In the genomic region with DNA sequence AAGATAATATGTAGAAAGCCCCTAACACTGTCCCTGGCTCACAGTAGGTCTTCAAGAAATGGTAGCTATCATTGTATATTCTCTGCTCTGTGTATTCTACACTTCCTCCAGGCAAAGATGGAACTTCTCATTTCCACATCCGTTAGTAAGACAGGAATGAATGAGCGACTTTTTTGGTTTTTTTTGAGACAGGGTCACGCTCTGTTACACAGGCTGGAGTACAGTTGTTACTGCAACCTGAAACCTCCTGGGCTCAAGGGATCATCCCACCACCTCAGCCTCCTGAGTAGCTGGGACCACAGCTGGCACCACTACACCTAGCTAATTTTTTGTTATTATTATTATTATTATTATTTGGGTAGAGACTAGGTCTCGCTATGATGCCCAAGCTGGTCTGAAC, we compare ENCODE assay signal across 13 cellular contexts.
"Had no signal": no experiment of that assay in that cellular context is flagged by ENCODE, and none has a peak within 500 bp of the region (broad histone marks: within the 10 kb centered on the region; RNA-seq: fewer than 3 reads in every experiment).

No MANE protein-coding gene starts in this region.

- DNase-seq: activated naive CD4-positive, alpha-beta T cell treated with anti-CD3 and anti-CD28 coated beads, Interleukin-2, amount 50 U/mL, for 16 hours; activated T-cell treated with anti-CD3 and anti-CD28 coated beads, Interleukin-2, amount 50 U/mL, for 1 hour; adrenal gland; caudate nucleus; cortex of kidney; effector memory CD8-positive, alpha-beta T cell; hippocampal formation; stimulated activated CD4-positive, alpha-beta T cell treated with anti-CD3 and anti-CD28 coated beads, Interleukin-15, amount 100 ng/mL, for 24 hours; stimulated activated CD4-positive, alpha-beta T cell treated with anti-CD3 and anti-CD28 coated beads, Interleukin-4, amount 100 ng/mL, for 24 hours; upper lobe of right lung had no signal

- H3K36me3 ChIP-seq: adrenal gland, neural progenitor cell, upper lobe of right lung had no signal

- H3K27ac ChIP-seq: adrenal gland, epithelial cell of prostate, neural progenitor cell, parathyroid adenoma, upper lobe of right lung had no signal

- H3K4me3 ChIP-seq: adrenal gland, neural progenitor cell, upper lobe of right lung had no signal

- H3K9me3 ChIP-seq: adrenal gland, upper lobe of right lung had no signal

- H3K27me3 ChIP-seq: adrenal gland, neural progenitor cell, upper lobe of right lung had no signal

- H3K4me1 ChIP-seq: neural progenitor cell, parathyroid adenoma had no signal
